Comparison of ENCODE assay signal across 10 cellular contexts in the genomic region with DNA sequence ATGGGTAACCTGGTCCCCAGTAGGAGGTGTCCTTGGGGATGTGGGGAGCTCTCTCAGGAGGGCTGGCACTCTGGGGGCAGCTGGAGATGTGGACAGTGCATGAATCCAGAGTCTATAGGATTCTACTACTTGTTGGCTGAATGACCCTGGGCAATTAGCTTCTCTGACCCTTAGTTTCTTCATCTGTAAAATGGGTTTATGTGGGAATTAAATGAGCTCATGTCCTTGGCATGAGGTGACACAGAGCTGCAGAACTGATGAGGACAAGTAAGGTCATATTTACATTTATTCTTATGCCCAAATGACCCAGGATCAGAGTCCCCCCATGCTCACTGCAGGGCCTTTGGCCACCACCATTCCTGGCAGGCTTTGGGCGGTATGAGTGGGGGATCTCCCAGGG. TPM values are rescaled to one million over a fixed set of nuclear protein-coding genes. Genes with fewer than 3 reads are reported as not detected.
"Had no signal": no experiment of that assay in that cellular context is flagged by ENCODE, and none has a peak within 500 bp of the region (broad histone marks: within the 10 kb centered on the region; RNA-seq: fewer than 3 reads in every experiment).

No MANE protein-coding gene starts in this region.

- H3K4me3 Mint-ChIP-seq: GM23338, H9, HFFc6 had no signal

- DNase-seq: H9, HCEC 1CT, HFFc6, IMR-90, KBM-7 had no signal

- ATAC-seq: GM23338 had no signal

- H3K27ac Mint-ChIP-seq: GM23338, H9, HFFc6 had no signal

- H3K4me2 ChIP-seq: KMS-11 had no signal

- H3K9ac ChIP-seq: KMS-11 had no signal

- H3K9me3 Mint-ChIP-seq: GM23338, H9, HFFc6 had no signal

- FAIRE-seq: H1, H54 had no signal

- H3K27ac ChIP-seq: HL-60, KMS-11 had no signal

- H3K4me3 ChIP-seq: GM23338 had no signal

RNA-seq across cellular contexts. Expression of a gene that starts 29.3 kb away (rescaled TPM):
- total RNA-seq: IMR-90 had no signal
- polyA plus RNA-seq: IMR-90 had no signal
